ENCODE assay signal across 23 cellular contexts in genomic region chr1:114289321-114289720, GRCh38.
DNase-seq lines count a peak whose midpoint lies in the region; ATAC-seq, FAIRE-seq and TF ChIP-seq lines count a peak whose summit lies in the region.
"Had no signal": no experiment of that assay in that cellular context is flagged by ENCODE, and none has a peak within 500 bp of the region (broad histone marks: within the 10 kb centered on the region; RNA-seq: fewer than 3 reads in every experiment).

No MANE protein-coding gene starts in this region.

- H3K27ac Mint-ChIP-seq in nephron: peak overlapping the region in 2 of 3 experiments; percentile 90
- H3K27ac Mint-ChIP-seq: B cell; CD4-positive, CD25-positive, alpha-beta regulatory T cell; CD8-positive, alpha-beta T cell; H9 had no signal

- H2BK20ac ChIP-seq in H1 (ENCODE audit: low read length): no peak overlapping the region

- H3K27me3 Mint-ChIP-seq in nephron (ENCODE audit: low read depth): no peaks in the 10 kb centered on the region

- H3K27ac ChIP-seq in H1 (ENCODE audit: low read depth, low read length) (no peak overlapping the region), upper lobe of left lung (no peak overlapping the region), WERI-Rb-1 (no peak overlapping the region)
- H3K27ac ChIP-seq: 22Rv1, BLaER1, C4-2B, GM23248 had no signal

- TF ChIP-seq RAD21 in H1 (IDR thresholded peaks at IDR 0.05 in 1 of 2, conservative IDR thresholded peaks at IDR 0.05 in 1 of 2; ENCODE audit: low read depth in 2 of 2, low read length in 2 of 2): no peak

- no peak for FAIRE-seq in H1 (lab: Jason Lieb, UNC)
- FAIRE-seq: A204.1, G401.6, GM12892 had no signal

- H4K20me1 ChIP-seq in H1 (replicated peaks in 1 of 2; ENCODE audit: control insufficient read depth in 1 of 2, insufficient read depth in 2 of 2, low read length in 2 of 2): no peaks in the 10 kb centered on the region
- H4K20me1 ChIP-seq: BLaER1 had no signal

- TF ChIP-seq CTCF in H1 (IDR thresholded peaks at IDR 0.05; ENCODE audit: control extremely low read depth in 1 of 3, insufficient read depth in 1 of 3, low read depth in 1 of 3, low read length in 3 of 3) (no peak), nephron (IDR thresholded peaks at IDR 0.05; ENCODE audit: unreplicated experiment in 3 of 3) (no peak), upper lobe of left lung (IDR thresholded peaks at IDR 0.05) (no peak), WERI-Rb-1 (IDR thresholded peaks at IDR 0.05; ENCODE audit: low read depth, low read length) (no peak)

- peaks cover 55% of the 10 kb centered on the region for H3K4me1 Mint-ChIP-seq in nephron
- H3K4me1 Mint-ChIP-seq: B cell had no signal

- H3K27me3 ChIP-seq in H1 (replicated peaks in 1 of 4; ENCODE audit: control insufficient read depth in 3 of 4, extremely low read depth in 1 of 4, insufficient read depth in 3 of 4, low read length in 3 of 4) (no peaks in the 10 kb centered on the region; a peak in 1 of 7 replicates), upper lobe of left lung (no peaks in the 10 kb centered on the region), WERI-Rb-1 (ENCODE audit: insufficient read depth, low read depth, severe bottlenecking) (no peaks in the 10 kb centered on the region)
- H3K27me3 ChIP-seq: BLaER1 had no signal

- H3K4me2 ChIP-seq in H1 (ENCODE audit: insufficient read depth in 1 of 2, low read depth in 2 of 2, low read length in 2 of 2): no peak overlapping the region
- H3K4me2 ChIP-seq: BLaER1 had no signal

- H2BK5ac ChIP-seq in H1 (ENCODE audit: low read depth, low read length): no peak overlapping the region

- H3K79me1 ChIP-seq in H1 (ENCODE audit: low read depth, low read length): no peaks in the 10 kb centered on the region

- CTCF ChIA-PET in H1 (lab: Charles Lee; ENCODE audit: partially characterized antibody): interaction anchor here (1.1 to 1.6 kb wide), 3 partner anchors 8 to 237 kb away, joined by 3 to 5 read pairs (median 4); no protein-coding TSS in a partner anchor

- WGBS in H1 (ENCODE audit: extremely low coverage in 1 of 2, insufficient coverage in 1 of 2, insufficient read length in 1 of 2, insufficient replicate concordance in 2 of 2, low coverage in 1 of 2, low lambda C conversion rate in 2 of 2, missing lambda C conversion rate in 1 of 2), 2 experiments: 84% methylated on average over 9 of the region's 9 CpGs; no CpG with 5 or more reads in 1 of the 2 experiments
- WGBS in upper lobe of left lung, 2 donors: 66 to 83% methylated on average over 9 of the region's 9 CpGs

- H3K4me1 ChIP-seq in H1 (replicated peaks in 1 of 4; ENCODE audit: control insufficient read depth in 3 of 4, insufficient read depth in 4 of 4, low read length in 3 of 4) (peaks cover 0 to 9% (median 2%) of the 10 kb centered on the region in 4 experiments; a peak in 4 of 7 replicates), upper lobe of left lung (no peaks in the 10 kb centered on the region)
- H3K4me1 ChIP-seq: BLaER1, Caco-2 had no signal

- no peak overlapping the region for H2BK120ac ChIP-seq in H1 (replicated peaks; ENCODE audit: low read depth, low read length)

- DNase-seq in NCI-H82 (lab: John Stamatoyannopoulos, UW): peak; percentile 53
- no peak for DNase-seq in NCI-H82 treated with DMSO at 0.1 percent for 48 hours (lab: John Stamatoyannopoulos, UW; ENCODE audit: unreplicated experiment)
- no peak for DNase-seq in H1 (ENCODE audit: low read depth in 1 of 2, low spot score in 2 of 2)
- no peak for DNase-seq in upper lobe of left lung
- DNase-seq in NCI-H2171 (lab: John Stamatoyannopoulos, UW): no peak
- no peak for DNase-seq in WERI-Rb-1
- no peak for DNase-seq in T-helper 1 cell
- DNase-seq: Caco-2; CD4-positive, CD25-positive, alpha-beta regulatory T cell; CD8-positive, alpha-beta T cell; DMS153; DND-41; GM23248; H9 had no signal

- no peak overlapping the region for H2AK5ac ChIP-seq in H1 (ENCODE audit: low read depth, low read length)

- TF ChIP-seq EP300 in H1 (IDR thresholded peaks at IDR 0.05; ENCODE audit: borderline replicate concordance in 1 of 2, low read depth in 2 of 2, low read length in 2 of 2): no peak
- no peak for TF ChIP-seq EP300 in upper lobe of left lung (IDR thresholded peaks at IDR 0.05)

- TF ChIP-seq POLR2A in H1 (IDR thresholded peaks at IDR 0.05; ENCODE audit: control extremely low read depth in 1 of 2, low read depth in 2 of 2, low read length in 2 of 2): no peak
- no peak for TF ChIP-seq POLR2A in upper lobe of left lung (IDR thresholded peaks at IDR 0.05)

- H3K23ac ChIP-seq in H1 (ENCODE audit: insufficient read length): no peak overlapping the region

- ATAC-seq in upper lobe of left lung (ENCODE audit: low FRiP score in 2 of 2): no peak
- ATAC-seq: CD8-positive, alpha-beta T cell; HCT116 had no signal

- no peak overlapping the region for H3K18ac ChIP-seq in H1 (ENCODE audit: extremely low read depth, low read length)

- no peak overlapping the region for H2BK12ac ChIP-seq in H1 (ENCODE audit: low read depth, low read length)

- H3K9me3 Mint-ChIP-seq in nephron: no peaks in the 10 kb centered on the region
- H3K9me3 Mint-ChIP-seq: CD4-positive, CD25-positive, alpha-beta regulatory T cell; CD8-positive, alpha-beta T cell; H9 had no signal

- no peak overlapping the region for H3K4me3 Mint-ChIP-seq in nephron
- H3K4me3 Mint-ChIP-seq: B cell; CD4-positive, CD25-positive, alpha-beta regulatory T cell; CD8-positive, alpha-beta T cell; H9 had no signal

- no peaks in the 10 kb centered on the region for H3K36me3 Mint-ChIP-seq in nephron (ENCODE audit: low read depth)
- H3K36me3 Mint-ChIP-seq: CD4-positive, CD25-positive, alpha-beta regulatory T cell; CD8-positive, alpha-beta T cell had no signal

- no peaks in the 10 kb centered on the region for H3K79me2 ChIP-seq in H1 (ENCODE audit: control insufficient read depth in 1 of 2, insufficient read depth in 2 of 2, low read length in 2 of 2)

- no peak overlapping the region for H2AFZ ChIP-seq in H1 (ENCODE audit: low read length)
- H2AFZ ChIP-seq: GM23248 had no signal

- H3K4me3 ChIP-seq in H1 (ENCODE audit: extremely low read depth in 1 of 4, insufficient read depth in 2 of 4, low read depth in 3 of 4, low read length in 4 of 4) (no peak overlapping the region), upper lobe of left lung (no peak overlapping the region), WERI-Rb-1 (ENCODE audit: low read depth, low read length) (no peak overlapping the region)
- H3K4me3 ChIP-seq: BLaER1, GM23248 had no signal

- H3K4ac ChIP-seq in H1 (replicated peaks; ENCODE audit: insufficient read length, low read depth, low read length): no peak overlapping the region

- no peak overlapping the region for H4K8ac ChIP-seq in H1 (ENCODE audit: extremely low read depth, insufficient read depth, low read length)

- no peak overlapping the region for H2BK15ac ChIP-seq in H1 (ENCODE audit: low read length)

- H3K36me3 ChIP-seq in H1 (ENCODE audit: control insufficient read depth in 2 of 4, insufficient read depth in 4 of 4, low read length in 3 of 4) (no peaks in the 10 kb centered on the region), upper lobe of left lung (no peaks in the 10 kb centered on the region), WERI-Rb-1 (no peaks in the 10 kb centered on the region)
- H3K36me3 ChIP-seq: BLaER1 had no signal

- POLR2A ChIA-PET in H1 (lab: Charles Lee; ENCODE audit: partially characterized antibody): no interaction called here

- H4K91ac ChIP-seq in H1 (replicated peaks; ENCODE audit: insufficient read length, low read length): peak overlapping the region; percentile 34

- H3K56ac ChIP-seq in H1 (replicated peaks; ENCODE audit: insufficient read length, low read depth, low read length): no peak overlapping the region

- H3K23me2 ChIP-seq in H1 (ENCODE audit: low read depth, low read length): no peaks in the 10 kb centered on the region

- H3K9me3 ChIP-seq in H1 (ENCODE audit: insufficient read depth in 2 of 2, low read depth in 1 of 2, low read length in 1 of 2) (no peaks in the 10 kb centered on the region), upper lobe of left lung (no peaks in the 10 kb centered on the region), WERI-Rb-1 (ENCODE audit: severe bottlenecking) (no peaks in the 10 kb centered on the region)
- H3K9me3 ChIP-seq: BLaER1, Caco-2 had no signal

- H3K14ac ChIP-seq in H1 (ENCODE audit: insufficient read length): no peak overlapping the region

- no peak overlapping the region for H4K5ac ChIP-seq in H1 (ENCODE audit: insufficient read length, low read depth, low read length)

- H3K9ac ChIP-seq in H1 (replicated peaks in 1 of 4; ENCODE audit: extremely low read depth in 1 of 4, low read depth in 3 of 4, low read length in 3 of 4): no peak overlapping the region
- H3K9ac ChIP-seq: BLaER1, GM23248 had no signal

TF ChIP-seq in H1, 55 proteins besides CTCF, POLR2A, EP300 and RAD21:
- TF ChIP-seq SIN3A (conservative IDR thresholded peaks at IDR 0.05 in 1 of 2, IDR thresholded peaks at IDR 0.05 in 1 of 2; ENCODE audit: low read depth in 1 of 2, low read length in 2 of 2) (no peak), CHD1 (IDR thresholded peaks at IDR 0.05; ENCODE audit: low read depth, low read length) (no peak), SIRT6 (IDR thresholded peaks at IDR 0.05; ENCODE audit: low read length) (no peak), KDM4A (IDR thresholded peaks at IDR 0.05; ENCODE audit: low read depth, low read length, severe bottlenecking) (no peak), CEBPB (IDR thresholded peaks at IDR 0.05; ENCODE audit: low read depth, low read length) (no peak), SP4 (IDR thresholded peaks at IDR 0.05; ENCODE audit: low read length) (no peak), SP1 (IDR thresholded peaks at IDR 0.05; ENCODE audit: low read depth, low read length) (no peak), GTF2F1 (IDR thresholded peaks at IDR 0.05; ENCODE audit: borderline replicate concordance, low read depth, low read length) (no peak), SP2 (IDR thresholded peaks at IDR 0.05; ENCODE audit: low read length) (no peak), GABPA (IDR thresholded peaks at IDR 0.05; ENCODE audit: borderline replicate concordance, insufficient read depth, low read length) (no peak), SAP30 (IDR thresholded peaks at IDR 0.05; ENCODE audit: insufficient read depth, insufficient replicate concordance, low read length) (no peak), POU5F1 (IDR thresholded peaks at IDR 0.05; ENCODE audit: low read depth, low read length) (no peak)
- TF ChIP-seq, protein P1, sequence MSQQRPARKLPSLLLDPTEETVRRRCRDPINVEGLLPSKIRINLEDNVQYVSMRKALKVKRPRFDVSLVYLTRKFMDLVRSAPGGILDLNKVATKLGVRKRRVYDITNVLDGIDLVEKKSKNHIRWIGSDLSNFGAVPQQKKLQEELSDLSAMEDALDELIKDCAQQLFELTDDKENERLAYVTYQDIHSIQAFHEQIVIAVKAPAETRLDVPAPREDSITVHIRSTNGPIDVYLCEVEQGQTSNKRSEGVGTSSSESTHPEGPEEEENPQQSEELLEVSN (IDR thresholded peaks at IDR 0.05): no peak
